ENCODE assay signal across 9 cellular contexts in the genomic region with DNA sequence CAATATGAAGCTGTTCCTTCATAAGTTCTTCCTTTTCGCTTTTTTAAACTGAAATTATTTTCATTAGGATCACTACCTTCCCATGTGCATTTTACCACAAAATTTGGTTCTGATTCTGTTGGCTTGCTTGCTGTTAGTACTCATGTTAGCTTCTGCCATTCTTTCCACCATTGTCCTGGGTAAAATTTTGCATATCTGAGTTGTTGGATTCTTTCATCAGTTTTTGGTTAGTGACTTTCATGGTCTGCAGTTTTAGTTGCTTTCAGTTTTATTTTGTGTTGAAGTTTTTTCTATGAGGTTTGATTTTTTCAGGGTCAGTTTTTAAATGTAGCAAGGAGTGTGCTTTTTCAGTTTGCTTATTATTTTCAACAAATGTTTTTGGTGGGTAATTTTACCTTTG.
DNase-seq lines count a peak whose midpoint lies in the region; ATAC-seq and TF ChIP-seq lines count a peak whose summit lies in the region.
"Had no signal": no experiment of that assay in that cellular context is flagged by ENCODE, and none has a peak within 500 bp of the region (broad histone marks: within the 10 kb centered on the region; RNA-seq: fewer than 3 reads in every experiment).

No MANE protein-coding gene starts in this region.

- H3K4me1 ChIP-seq in heart left ventricle (peaks cover 6 to 99% (median 77%) of the 10 kb centered on the region in 12 donors), muscle layer of colon (ENCODE audit: insufficient read depth, low read length) (peaks cover 95% of the 10 kb centered on the region), uterus (peaks cover 16 to 22% of the 10 kb centered on the region in 2 donors)

- peak overlapping the region; percentile 1 for H3K4me3 Mint-ChIP-seq in activated naive CD8-positive, alpha-beta T cell treated with anti-CD3 and anti-CD28 coated beads for 36 hours

- H3K9ac ChIP-seq in muscle layer of colon (ENCODE audit: low read length): no peak overlapping the region

- no peak for ATAC-seq in heart left ventricle
- ATAC-seq in left cardiac atrium: no peak
- ATAC-seq in HG02798 (IDR thresholded peaks at IDR 0.05; ENCODE audit: poor library complexity, unreplicated experiment): no peak

- no peak for DNase-seq in heart left ventricle
- no peak for DNase-seq in left cardiac atrium
- DNase-seq in activated naive CD8-positive, alpha-beta T cell treated with anti-CD3 and anti-CD28 coated beads for 36 hours: no peak
- no peak for DNase-seq in uterus
- no peak for DNase-seq in SK-N-DZ (ENCODE audit: low spot score)
- DNase-seq in epidermal melanocyte (ENCODE audit: insufficient read length, low spot score): no peak
- DNase-seq: amniotic stem cell had no signal

- H3K27ac Mint-ChIP-seq in activated naive CD8-positive, alpha-beta T cell treated with anti-CD3 and anti-CD28 coated beads for 36 hours: peak overlapping the region; percentile 70

- TF ChIP-seq POLR2A in heart left ventricle (IDR thresholded peaks at IDR 0.05) (no peak), uterus (IDR thresholded peaks at IDR 0.05) (no peak)

- H3K4me3 ChIP-seq in heart left ventricle (peak overlapping the region in 4 of 12 donors; percentile 25 to 44 (median 34)), muscle layer of colon (ENCODE audit: low read depth in 1 of 2, low read length in 2 of 2) (no peak overlapping the region), uterus (no peak overlapping the region)

- no peaks in the 10 kb centered on the region for H3K27me3 ChIP-seq in heart left ventricle
- no peaks in the 10 kb centered on the region for H3K27me3 ChIP-seq in muscle layer of colon (ENCODE audit: control insufficient read depth in 1 of 2, insufficient read depth in 2 of 2, low read length in 2 of 2)
- no peaks in the 10 kb centered on the region for H3K27me3 ChIP-seq in uterus

- peaks cover 15% of the 10 kb centered on the region for H3K36me3 Mint-ChIP-seq in activated naive CD8-positive, alpha-beta T cell treated with anti-CD3 and anti-CD28 coated beads for 36 hours

- H3K9me3 Mint-ChIP-seq in activated naive CD8-positive, alpha-beta T cell treated with anti-CD3 and anti-CD28 coated beads for 36 hours: no peaks in the 10 kb centered on the region

- no peaks in the 10 kb centered on the region for H3K36me3 ChIP-seq in heart left ventricle
- H3K36me3 ChIP-seq in muscle layer of colon (ENCODE audit: insufficient read depth, low read length): no peaks in the 10 kb centered on the region
- no peaks in the 10 kb centered on the region for H3K36me3 ChIP-seq in uterus

- intact Hi-C loops in heart left ventricle (cut with DNase I): no loop called here
- intact Hi-C loops in left cardiac atrium (cut with DNase I): no loop called here
- intact Hi-C loops in uterus (cut with DNase I; ENCODE audit: low total_unique reads): no loop called here

- H3K27me3 Mint-ChIP-seq in activated naive CD8-positive, alpha-beta T cell treated with anti-CD3 and anti-CD28 coated beads for 36 hours: no peaks in the 10 kb centered on the region

- H3K4me1 Mint-ChIP-seq in activated naive CD8-positive, alpha-beta T cell treated with anti-CD3 and anti-CD28 coated beads for 36 hours: peaks cover 62% of the 10 kb centered on the region

- H3K27ac ChIP-seq in heart left ventricle (peak overlapping the region in 10 of 12 donors; percentile 20 to 80 (median 69)), muscle layer of colon (ENCODE audit: low read depth, low read length) (peak overlapping the region; percentile 75), uterus (peak overlapping the region; percentile 82 to 94)

- TF ChIP-seq CTCF in heart left ventricle (IDR thresholded peaks at IDR 0.05) (no peak), uterus (IDR thresholded peaks at IDR 0.05) (no peak)

- no peaks in the 10 kb centered on the region for H3K9me3 ChIP-seq in heart left ventricle
- no peaks in the 10 kb centered on the region for H3K9me3 ChIP-seq in muscle layer of colon (ENCODE audit: low read length)
- no peaks in the 10 kb centered on the region for H3K9me3 ChIP-seq in uterus

- WGBS in heart left ventricle, 4 donors: 92 to 99% (median 97%) methylated on average over 1 of the region's 1 CpG
